Comparison of ENCODE assay signal across 2 cellular contexts in genomic region chr3:46867550-46867898, GRCh38.
TF ChIP-seq lines count a peak whose summit lies in the region.

No MANE protein-coding gene starts in this region.

TF ChIP-seq in liver, 16 proteins besides CTCF, POLR2A, EP300 and RAD21 (continued from another document):
- TF ChIP-seq REST (IDR thresholded peaks at IDR 0.05) (peak; percentile 27), NR2F2 (IDR thresholded peaks at IDR 0.05) (no peak), ZBTB33 (IDR thresholded peaks at IDR 0.05) (no peak), MAX (IDR thresholded peaks at IDR 0.05) (no peak)

TF ChIP-seq in SK-N-SH treated with all-trans-retinoic acid at 6 μM for 48 hours, 23 proteins besides CTCF, POLR2A, EP300 and RAD21 (continued from another document):
- no peak for TF ChIP-seq POU6F1 (CRISPR knock-in tag; IDR thresholded peaks at IDR 0.05; ENCODE audit: borderline replicate concordance, low read depth)
- no peak for TF ChIP-seq ZFP30 (CRISPR knock-in tag; IDR thresholded peaks at IDR 0.05)
- TF ChIP-seq CSDC2 (CRISPR knock-in tag; IDR thresholded peaks at IDR 0.05), result no peak
